1 cellular context compared by ENCODE assay signal in genomic region chr1:84436907-84437667, GRCh38.
TF ChIP-seq lines count a peak whose summit lies in the region.

No MANE protein-coding gene starts in this region.

TF ChIP-seq in HCT116, 20 proteins besides CTCF, POLR2A, EP300 and RAD21 (continued from another document):
- TF ChIP-seq ELF1 (IDR thresholded peaks at IDR 0.05; ENCODE audit: borderline replicate concordance, low read depth) = no peak
- TF ChIP-seq TCF7L2 (IDR thresholded peaks at IDR 0.05; ENCODE audit: borderline replicate concordance, extremely low read depth, insufficient read depth, insufficient read length) = no peak
- no peak for TF ChIP-seq EZH2phosphoT487 (IDR thresholded peaks at IDR 0.05; ENCODE audit: borderline replicate concordance)
